Comparison of ENCODE assay signal across 14 cellular contexts in genomic region chr10:76329891-76330575, GRCh38.
A peak's percentile ranks its signal among the peaks of the same experiment; 100 is the strongest.
DNase-seq lines count a peak whose midpoint lies in the region; ATAC-seq and TF ChIP-seq lines count a peak whose summit lies in the region.
"Had no signal": no experiment of that assay in that cellular context is flagged by ENCODE, and none has a peak within 500 bp of the region (broad histone marks: within the 10 kb centered on the region; RNA-seq: fewer than 3 reads in every experiment).

No MANE protein-coding gene starts in this region.

- H3K9me3 ChIP-seq in AG04450 (ENCODE audit: control insufficient read depth, insufficient read depth, low read length) (no peaks in the 10 kb centered on the region), mammary epithelial cell (replicated peaks; ENCODE audit: insufficient read depth, low read length) (no peaks in the 10 kb centered on the region), mesenchymal stem cell (ENCODE audit: control insufficient read depth, low read length) (no peaks in the 10 kb centered on the region)

- intact Hi-C loops in mammary epithelial cell (cut with micrococcal nuclease) = no loop called here

- H3K4me1 ChIP-seq in mammary epithelial cell (ENCODE audit: insufficient read depth, low read length) (peaks cover 23% of the 10 kb centered on the region), mesenchymal stem cell (ENCODE audit: control insufficient read depth, insufficient read depth, low read depth, low read length) (peaks cover 2% of the 10 kb centered on the region)

- TF ChIP-seq CTCF in AG04450 (IDR thresholded peaks at IDR 0.05; ENCODE audit: low read depth, low read length) (no peak), mammary epithelial cell (conservative IDR thresholded peaks at IDR 0.05 in 1 of 2, IDR thresholded peaks at IDR 0.05 in 1 of 2; ENCODE audit: extremely low read depth in 1 of 2, insufficient read depth in 1 of 2, low read depth in 1 of 2, low read length in 2 of 2) (no peak)

- dilution Hi-C loops in mammary epithelial cell (cut with HindIII; ENCODE audit: low sequenced_read_pairs) = no loop called here

- no peaks in the 10 kb centered on the region for H4K20me1 ChIP-seq in mammary epithelial cell (ENCODE audit: insufficient read depth, low read length)

- H3K23ac ChIP-seq in mesenchymal stem cell (ENCODE audit: low read length in 2 of 2) = no peak overlapping the region

- H3K4me3 ChIP-seq in AG04450 (ENCODE audit: low read depth, low read length) (no peak overlapping the region; the same call in 1 of the 2 replicates), mammary epithelial cell (replicated peaks in 1 of 3; ENCODE audit: insufficient read depth in 1 of 3, low read depth in 2 of 3, low read length in 3 of 3) (no peak overlapping the region), mesenchymal stem cell (ENCODE audit: insufficient read depth in 1 of 2, low read depth in 1 of 2, low read length in 2 of 2) (no peak overlapping the region)

- no peak overlapping the region for H4K91ac ChIP-seq in mesenchymal stem cell (ENCODE audit: low read length)

- no peak overlapping the region for H2AK5ac ChIP-seq in mesenchymal stem cell (ENCODE audit: low read length, severe bottlenecking)

- H3K4ac ChIP-seq in mesenchymal stem cell (ENCODE audit: low read depth in 1 of 2, low read length in 2 of 2) = no peak overlapping the region

- CTCF ChIA-PET in AG04450 (lab: Charles Lee) (no interaction called here), mammary epithelial cell (lab: Charles Lee; ENCODE audit: low non-redundant PET) (no interaction called here)

- no peaks in the 10 kb centered on the region for H3K36me3 ChIP-seq in mammary epithelial cell (ENCODE audit: insufficient read depth, low read length)
- no peaks in the 10 kb centered on the region for H3K36me3 ChIP-seq in mesenchymal stem cell (ENCODE audit: control insufficient read depth in 1 of 2, insufficient read depth in 2 of 2, low read depth in 1 of 2, low read length in 2 of 2)
- H3K36me3 ChIP-seq: brain microvascular endothelial cell had no signal

- no peak for ATAC-seq in HG02588 (IDR thresholded peaks at IDR 0.05; ENCODE audit: unreplicated experiment)

- no peaks in the 10 kb centered on the region for H3K79me1 ChIP-seq in mesenchymal stem cell (replicated peaks; ENCODE audit: low read length, poor library complexity, severe bottlenecking)

- H2BK120ac ChIP-seq in mesenchymal stem cell (ENCODE audit: low read depth, low read length) = no peak overlapping the region

- no peak overlapping the region for H2BK15ac ChIP-seq in mesenchymal stem cell (ENCODE audit: low read depth, poor library complexity, severe bottlenecking)

- 44% methylated on average over 5 of the region's 5 CpGs for WGBS in mammary epithelial cell (ENCODE audit: low coverage, missing lambda C conversion rate)
- WGBS in mesenchymal stem cell = 83% methylated on average over 2 of the region's 5 CpGs

- no peak overlapping the region for H3K9ac ChIP-seq in mammary epithelial cell (ENCODE audit: insufficient read depth, low read length)
- H3K9ac ChIP-seq in mesenchymal stem cell (ENCODE audit: low read length) = no peak overlapping the region

- peak overlapping the region in 1 of 2 experiments; percentile 98 for H2BK12ac ChIP-seq in mesenchymal stem cell (ENCODE audit: low read length in 2 of 2)

- peak overlapping the region; percentile 0 to 79 for H3K18ac ChIP-seq in mesenchymal stem cell (ENCODE audit: low read depth in 1 of 2, low read length in 2 of 2)

- H3K14ac ChIP-seq in mesenchymal stem cell (ENCODE audit: low read length in 2 of 2) = no peak overlapping the region

- H4K8ac ChIP-seq in mesenchymal stem cell (ENCODE audit: low read length) = no peak overlapping the region

- peak overlapping the region; percentile 48 for H3K27ac ChIP-seq in AG04450 (ENCODE audit: low read depth, low read length)
- no peak overlapping the region for H3K27ac ChIP-seq in mammary epithelial cell (ENCODE audit: insufficient read depth, low read depth, low read length)
- H3K27ac ChIP-seq in mesenchymal stem cell (ENCODE audit: low read length, poor library complexity, severe bottlenecking) = no peak overlapping the region
- H3K27ac ChIP-seq: brain microvascular endothelial cell had no signal

- POLR2A ChIA-PET in AG04450 (lab: Yijun Ruan, JAX) = no interaction called here

- H2AFZ ChIP-seq in mammary epithelial cell (ENCODE audit: low read depth, low read length) (peak overlapping the region; percentile 43), mesenchymal stem cell (ENCODE audit: low read depth, low read length) (no peak overlapping the region)

- BruUV-seq in mammary epithelial cell (replicated peaks; lab: Mats Ljungman, UMichigan) = no TSS peak

- no peak overlapping the region for H2BK5ac ChIP-seq in mesenchymal stem cell (ENCODE audit: low read depth, low read length, poor library complexity, severe bottlenecking)

- no peaks in the 10 kb centered on the region for H3K27me3 ChIP-seq in AG04450 (ENCODE audit: control insufficient read depth, insufficient read depth, low read length)
- no peaks in the 10 kb centered on the region for H3K27me3 ChIP-seq in mammary epithelial cell (ENCODE audit: insufficient read depth, low read length)
- H3K27me3 ChIP-seq in mesenchymal stem cell (ENCODE audit: control insufficient read depth in 1 of 2, insufficient read depth in 1 of 2, low read length in 2 of 2) = no peaks in the 10 kb centered on the region
- H3K27me3 ChIP-seq: brain microvascular endothelial cell had no signal

- H3K79me2 ChIP-seq in mammary epithelial cell (ENCODE audit: insufficient read depth, low read length) = no peaks in the 10 kb centered on the region

- DNase-seq in AG04450 (ENCODE audit: low read depth, low spot score) (no peak), HT1080 (ENCODE audit: low read depth) (peak; percentile 82), mammary epithelial cell (peak; percentile 54), mesenchymal stem cell (peak; percentile 27), mucosa of gallbladder (ENCODE audit: low spot score) (no peak), kidney glomerular epithelial cell (lab: John Stamatoyannopoulos, UW) (no peak), NCI-H146 treated with DMSO at 0.1 percent for 48 hours (lab: John Stamatoyannopoulos, UW; ENCODE audit: unreplicated experiment) (no peak)
- DNase-seq: activated CD4-positive, alpha-beta memory T cell treated with anti-CD3 and anti-CD28 coated beads for 36 hours; activated effector memory CD4-positive, alpha-beta T cell treated with anti-CD3 and anti-CD28 coated beads, Interleukin-2, amount 50 U/mL, for 16 hours; brain microvascular endothelial cell; effector memory CD4-positive, alpha-beta T cell; NCI-H1436; NCI-H510A treated with DMSO at 0.1 percent for 48 hours had no signal

- H3K4me2 ChIP-seq in mammary epithelial cell (ENCODE audit: insufficient read depth, low read depth, low read length) (peak overlapping the region; percentile 31), mesenchymal stem cell (ENCODE audit: low read length, poor library complexity, severe bottlenecking) (no peak overlapping the region)

- in situ Hi-C loops in mammary epithelial cell (cut with MboI; ENCODE audit: low sequenced_read_pairs in 2 of 2) = no loop called here

Comparison
In these comparisons a context has a peak if more than half of its experiments do, and no peak if none do; other contexts are left out.
1. DNase-seq: peak in HT1080 (single experiment), mammary epithelial cell (single experiment) and mesenchymal stem cell (single experiment); none in AG04450 (single experiment), mucosa of gallbladder (single experiment), kidney glomerular epithelial cell (single experiment) and NCI-H146 treated with DMSO at 0.1 percent for 48 hours (single experiment).